In genomic region chr10:128069351-128070051, GRCh38 we compare ENCODE assay signal across 8 cellular contexts. TPM values are rescaled to one million over a fixed set of nuclear protein-coding genes. Genes with fewer than 3 reads are reported as not detected.
DNase-seq lines count a peak whose midpoint lies in the region; ATAC-seq and TF ChIP-seq lines count a peak whose summit lies in the region.

No MANE protein-coding gene starts in this region.

- H3K4me3 Mint-ChIP-seq in memory B cell = no peak overlapping the region

- H3K27me3 ChIP-seq in dorsolateral prefrontal cortex = no peaks in the 10 kb centered on the region

- peaks cover 30% of the 10 kb centered on the region for H3K36me3 Mint-ChIP-seq in memory B cell

- H3K27me3 Mint-ChIP-seq in memory B cell = no peaks in the 10 kb centered on the region

- peak overlapping the region in 3 of 59 donors; percentile 15 to 68 (median 18) for H3K27ac ChIP-seq in dorsolateral prefrontal cortex

- H3K9me3 Mint-ChIP-seq in memory B cell = no peaks in the 10 kb centered on the region

- H3K4me3 ChIP-seq in AG04449 (ENCODE audit: low read depth, low read length) (no peak overlapping the region), dorsolateral prefrontal cortex (peak overlapping the region in 1 of 59 donors; percentile 19)

- no peak overlapping the region for H3K27ac Mint-ChIP-seq in memory B cell

- TF ChIP-seq CTCF in AG04449 (IDR thresholded peaks at IDR 0.05; ENCODE audit: insufficient read depth, low read length, missing control alignments) (peak; percentile 75), dorsolateral prefrontal cortex (IDR thresholded peaks at IDR 0.05 in 54 of 56, conservative IDR thresholded peaks at IDR 0.05 in 2 of 56; ENCODE audit: low read depth in 1 of 56, partially characterized antibody in 56 of 56) (peak; percentile 78 to 97 (median 91))

- CTCF ChIA-PET in AG04449 (lab: Yijun Ruan, JAX) = interaction anchor here (0.7 to 4.8 kb wide), 33 partner anchors 8 to 354 kb away, joined by 3 to 59 read pairs (median 4); partner anchors contain the start of gene PTPRE

- intact Hi-C loops in dorsolateral prefrontal cortex (cut with DNase I) = loop anchor here (1.0 to 10.0 kb wide), 6 partner anchors 33 to 353 kb away; partner anchors contain the start of gene PTPRE (in 1 of the 2)

- ATAC-seq in GM18517 (IDR thresholded peaks at IDR 0.05; ENCODE audit: unreplicated experiment) (peak; percentile 49), HG03354 (IDR thresholded peaks at IDR 0.05; ENCODE audit: poor library complexity, severe bottlenecking, unreplicated experiment) (peak; percentile 48), memory B cell (ENCODE audit: low read depth) (peak; percentile 25)

- DNase-seq in AG04449 (ENCODE audit: low read depth, low spot score) (peak; percentile 16), NCI-H526 treated with DMSO at 0.1 percent for 48 hours (lab: John Stamatoyannopoulos, UW) (peak; percentile 24), dorsolateral prefrontal cortex (peak in 8 of 10 donors; percentile 64 to 81 (median 69)), memory B cell (ENCODE audit: low spot score in 2 of 2) (peak; percentile 80 to 84)
- peak; percentile 79 to 80 for DNase-seq in activated CD4-positive, alpha-beta T cell treated with anti-CD3 and anti-CD28 coated beads, Interleukin-2, amount 50 U/mL, for 4 hours
- DNase-seq in stimulated activated CD8-positive, alpha-beta memory T cell treated with anti-CD3 and anti-CD28 coated beads, Interleukin-15, amount 100 ng/mL, for 48 hours (ENCODE audit: low read depth in 2 of 2) = peak; percentile 53 to 62

- peaks cover 33% of the 10 kb centered on the region for H3K4me1 Mint-ChIP-seq in memory B cell

- POLR2A ChIA-PET in AG04449 (lab: Yijun Ruan, JAX) = no interaction called here

RNA-seq across cellular contexts. Expression of gene MKI67, which starts 56.7 kb away (rescaled TPM):
- 1 to 10 TPM in 13 of 120 experiments, under 1 TPM in 88, not detected in 19; 0.03 to 5.4 (median 0.28) TPM for total RNA-seq in dorsolateral prefrontal cortex

Comparison
In these comparisons a context has a peak if more than half of its experiments do, and no peak if none do; other contexts are left out.
1. DNase-seq: peak in every context shown above with its lines; median percentile 82 in memory B cell; 80 in activated CD4-positive, alpha-beta T cell treated with anti-CD3 and anti-CD28 coated beads, Interleukin-2, amount 50 U/mL, for 4 hours; 69 in dorsolateral prefrontal cortex; 58 in stimulated activated CD8-positive, alpha-beta memory T cell treated with anti-CD3 and anti-CD28 coated beads, Interleukin-15, amount 100 ng/mL, for 48 hours; 24 in NCI-H526 treated with DMSO at 0.1 percent for 48 hours; 16 in AG04449.